ENCODE assay signal across 1 cellular context in the genomic region with DNA sequence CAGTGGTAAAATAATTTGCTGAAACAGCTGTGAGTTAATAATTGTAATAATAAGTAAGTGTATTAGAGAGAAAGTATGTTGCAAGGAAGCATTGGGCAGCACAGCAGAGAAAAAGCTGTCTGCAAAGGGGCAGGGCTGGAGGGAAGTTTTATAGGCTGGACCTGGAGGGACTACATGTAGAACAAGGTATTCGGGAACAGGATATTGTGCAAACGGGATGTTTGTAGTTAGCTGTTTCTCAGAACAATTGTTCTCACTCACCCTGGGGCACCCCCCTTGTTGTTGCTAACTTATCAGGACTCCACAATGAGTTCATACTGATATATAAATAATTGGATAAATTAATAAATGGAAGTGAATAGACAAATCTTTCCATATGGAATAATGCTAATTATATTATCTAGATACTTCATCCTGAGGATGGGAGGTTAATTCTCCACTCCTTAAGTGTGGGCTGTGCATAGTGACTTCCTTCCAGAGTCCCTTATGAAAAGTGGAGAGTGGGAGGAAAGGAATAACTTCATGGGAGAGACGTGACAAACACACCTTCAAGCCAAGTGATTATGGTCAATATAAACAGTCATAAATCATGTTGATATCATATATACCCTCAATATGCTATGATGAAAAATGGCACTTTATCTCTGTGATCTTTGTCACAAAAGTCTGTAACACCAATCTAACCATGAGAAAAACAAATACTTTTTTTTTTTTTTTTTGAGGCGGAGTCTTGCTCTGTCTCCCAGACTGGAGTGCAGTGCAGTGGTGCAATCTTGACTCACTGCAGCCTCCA.
TF ChIP-seq lines count a peak whose summit lies in the region.

No MANE protein-coding gene starts in this region.

TF ChIP-seq in HepG2, 621 proteins besides CTCF, POLR2A, EP300 and RAD21 (continued from another document):
- TF ChIP-seq, protein P1, sequence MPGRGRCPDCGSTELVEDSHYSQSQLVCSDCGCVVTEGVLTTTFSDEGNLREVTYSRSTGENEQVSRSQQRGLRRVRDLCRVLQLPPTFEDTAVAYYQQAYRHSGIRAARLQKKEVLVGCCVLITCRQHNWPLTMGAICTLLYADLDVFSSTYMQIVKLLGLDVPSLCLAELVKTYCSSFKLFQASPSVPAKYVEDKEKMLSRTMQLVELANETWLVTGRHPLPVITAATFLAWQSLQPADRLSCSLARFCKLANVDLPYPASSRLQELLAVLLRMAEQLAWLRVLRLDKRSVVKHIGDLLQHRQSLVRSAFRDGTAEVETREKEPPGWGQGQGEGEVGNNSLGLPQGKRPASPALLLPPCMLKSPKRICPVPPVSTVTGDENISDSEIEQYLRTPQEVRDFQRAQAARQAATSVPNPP (CRISPR knock-in tag; IDR thresholded peaks at IDR 0.05), result no peak
- no peak for TF ChIP-seq ZNF781 (CRISPR knock-in tag; IDR thresholded peaks at IDR 0.05; ENCODE audit: borderline replicate concordance, not compliant biosample characterization)
